Comparison of ENCODE assay signal across 8 cellular contexts in the genomic region with DNA sequence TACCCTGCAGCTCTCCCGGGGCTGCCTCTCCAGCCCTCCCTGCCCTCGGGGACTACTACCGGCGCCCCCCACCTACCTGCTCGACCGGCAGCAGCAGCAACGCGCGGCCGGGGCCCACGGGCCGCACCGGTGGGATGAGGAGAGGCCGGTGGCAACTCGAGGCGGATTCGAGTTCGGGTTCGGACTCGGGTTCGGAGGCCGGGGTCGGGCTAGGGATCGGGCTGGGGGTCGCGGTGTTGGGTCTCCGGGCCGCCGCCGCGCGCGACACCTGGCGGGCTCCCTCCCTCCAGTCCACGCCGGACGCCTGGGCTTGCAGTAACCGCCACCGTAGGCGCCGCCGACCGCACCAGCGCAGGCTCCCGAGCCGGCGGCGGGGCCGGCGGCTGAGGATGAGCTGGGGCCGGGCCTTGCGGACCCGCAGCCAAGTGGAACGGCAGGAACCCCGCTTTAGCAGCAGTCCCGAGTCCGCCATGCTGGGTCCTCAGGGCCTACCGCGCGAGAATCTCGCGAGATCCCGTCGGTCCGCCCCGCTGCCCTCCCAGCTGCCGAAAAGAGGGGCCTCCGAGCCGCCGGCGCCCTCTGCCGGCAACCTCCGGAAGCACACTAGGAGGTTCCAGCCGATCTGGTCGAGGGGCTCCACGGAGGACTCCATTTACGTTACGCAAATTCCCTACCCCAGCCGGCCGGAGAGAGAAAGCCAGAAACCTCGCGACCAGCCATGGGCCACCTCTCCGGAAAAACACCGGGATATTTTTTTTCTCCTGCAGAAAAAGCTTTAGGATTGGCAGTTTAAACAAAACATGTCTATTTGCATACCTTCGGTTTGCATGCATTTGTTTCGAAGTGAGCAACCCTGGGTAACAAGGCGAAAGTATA. TPM values are rescaled to one million over a fixed set of nuclear protein-coding genes. Genes with fewer than 3 reads are reported as not detected.
A peak's percentile ranks its signal among the peaks of the same experiment; 100 is the strongest.
DNase-seq lines count a peak whose midpoint lies in the region; ATAC-seq and FAIRE-seq lines count a peak whose summit lies in the region.

A gene (minus strand): TSS at position 483 of the 876 bp plus-strand sequence. CDS start 11 bp downstream, at position 472.

- peak within 1 kb of the TSS; percentile 85 for H3K4me3 Mint-ChIP-seq in activated CD4-positive, alpha-beta T cell treated with anti-CD3 and anti-CD28 coated beads, Interleukin-2, amount 10 ng/mL, durations not matched to agents 24 days and 14 days

- peak within 1 kb of the TSS; percentile 84 to 98 (median 92) for H3K27ac ChIP-seq in BLaER1 treated with 17β-estradiol and CSF1 and Interleukin-3, amounts not matched to agents 10 nM and 100 nM

- H4K20me1 ChIP-seq in BLaER1 treated with 17β-estradiol and CSF1 and Interleukin-3, amounts not matched to agents 10 nM and 100 nM = peaks cover 0 to 46% (median 21%) of the 10 kb centered on the region in 11 experiments; a peak in 15 of 22 replicates

- H3K4me1 Mint-ChIP-seq in activated CD4-positive, alpha-beta T cell treated with anti-CD3 and anti-CD28 coated beads, Interleukin-2, amount 10 ng/mL, durations not matched to agents 24 days and 14 days = peaks cover 16% of the 10 kb centered on the region

- peak within 1 kb of the TSS; percentile 75 for H3K27ac Mint-ChIP-seq in activated CD4-positive, alpha-beta T cell treated with anti-CD3 and anti-CD28 coated beads, Interleukin-2, amount 10 ng/mL, durations not matched to agents 24 days and 14 days

- DNase-seq in GM19239 (ENCODE audit: insufficient read length, low spot score) (peak; percentile 99), NCI-H526 (lab: John Stamatoyannopoulos, UW) (peak; percentile 88 to 96), dedifferentiated amniotic fluid mesenchymal stem cell (ENCODE audit: extremely low spot score) (peak; percentile 89), left lobe of liver (ENCODE audit: low spot score) (peak; percentile 93)
- DNase-seq in activated CD4-positive, alpha-beta T cell treated with anti-CD3 and anti-CD28 coated beads, Interleukin-2, amount 10 ng/mL, durations not matched to agents 24 days and 14 days = peak; percentile 99
- DNase-seq in stimulated activated CD4-positive, alpha-beta T cell treated with anti-CD3 and anti-CD28 coated beads, Interleukin-2, amount 100 ng/mL, for 4 hours (ENCODE audit: low read depth) = peak; percentile 91

- peak; percentile 95 for ATAC-seq in HG03457 (IDR thresholded peaks at IDR 0.05; ENCODE audit: unreplicated experiment)
- ATAC-seq in left lobe of liver = peak; percentile 100

- peak within 1 kb of the TSS; percentile 91 to 99 (median 96) for H3K9ac ChIP-seq in BLaER1 treated with 17β-estradiol and CSF1 and Interleukin-3, amounts not matched to agents 10 nM and 100 nM

- peaks cover 11 to 25% (median 21%) of the 10 kb centered on the region in 11 experiments for H3K36me3 ChIP-seq in BLaER1 treated with 17β-estradiol and CSF1 and Interleukin-3, amounts not matched to agents 10 nM and 100 nM

- peaks cover 12 to 21% (median 19%) of the 10 kb centered on the region in 10 experiments for H3K4me1 ChIP-seq in BLaER1 treated with 17β-estradiol and CSF1 and Interleukin-3, amounts not matched to agents 10 nM and 100 nM

- intact Hi-C loops in activated CD4-positive, alpha-beta T cell treated with anti-CD3 and anti-CD28 coated beads, Interleukin-2, amount 10 ng/mL, durations not matched to agents 24 days and 14 days (cut with micrococcal nuclease) = loop anchor here (1.0 to 5.0 kb wide), 6 partner anchors 25 to 147 kb away; a partner anchor contains a TSS

- H3K27me3 Mint-ChIP-seq in activated CD4-positive, alpha-beta T cell treated with anti-CD3 and anti-CD28 coated beads, Interleukin-2, amount 10 ng/mL, durations not matched to agents 24 days and 14 days = no peaks in the 10 kb centered on the region

- no peaks in the 10 kb centered on the region for H3K27me3 ChIP-seq in BLaER1 treated with 17β-estradiol and CSF1 and Interleukin-3, amounts not matched to agents 10 nM and 100 nM

- H3K9me3 ChIP-seq in BLaER1 treated with 17β-estradiol and CSF1 and Interleukin-3, amounts not matched to agents 10 nM and 100 nM (replicated peaks in 1 of 11) = no peaks in the 10 kb centered on the region

- H3K4me2 ChIP-seq in BLaER1 treated with 17β-estradiol and CSF1 and Interleukin-3, amounts not matched to agents 10 nM and 100 nM = peak within 1 kb of the TSS; percentile 78 to 98 (median 95)

- no peaks in the 10 kb centered on the region for H3K9me3 Mint-ChIP-seq in activated CD4-positive, alpha-beta T cell treated with anti-CD3 and anti-CD28 coated beads, Interleukin-2, amount 10 ng/mL, durations not matched to agents 24 days and 14 days

- peak within 1 kb of the TSS; percentile 94 to 100 (median 100) for H3K4me3 ChIP-seq in BLaER1 treated with 17β-estradiol and CSF1 and Interleukin-3, amounts not matched to agents 10 nM and 100 nM

- peaks cover 8% of the 10 kb centered on the region for H3K36me3 Mint-ChIP-seq in activated CD4-positive, alpha-beta T cell treated with anti-CD3 and anti-CD28 coated beads, Interleukin-2, amount 10 ng/mL, durations not matched to agents 24 days and 14 days (ENCODE audit: low read depth)

- FAIRE-seq in GM19239 (lab: Jason Lieb, UNC) = peak; percentile 92

RNA-seq across cellular contexts. Expression of the gene that starts here (rescaled TPM):
- total RNA-seq in activated CD4-positive, alpha-beta T cell treated with anti-CD3 and anti-CD28 coated beads, Interleukin-2, amount 10 ng/mL, durations not matched to agents 24 days and 14 days = 54.7 and 59.2 TPM in 2 replicates
- 11.1 TPM for total RNA-seq in left lobe of liver

Comparison
In these comparisons a context has a peak if more than half of its experiments do, and no peak if none do; other contexts are left out.
1. Peak in every context shown above with its lines: DNase-seq, ATAC-seq, H3K4me3 ChIP-seq and H3K27ac ChIP-seq.